In the genomic region with DNA sequence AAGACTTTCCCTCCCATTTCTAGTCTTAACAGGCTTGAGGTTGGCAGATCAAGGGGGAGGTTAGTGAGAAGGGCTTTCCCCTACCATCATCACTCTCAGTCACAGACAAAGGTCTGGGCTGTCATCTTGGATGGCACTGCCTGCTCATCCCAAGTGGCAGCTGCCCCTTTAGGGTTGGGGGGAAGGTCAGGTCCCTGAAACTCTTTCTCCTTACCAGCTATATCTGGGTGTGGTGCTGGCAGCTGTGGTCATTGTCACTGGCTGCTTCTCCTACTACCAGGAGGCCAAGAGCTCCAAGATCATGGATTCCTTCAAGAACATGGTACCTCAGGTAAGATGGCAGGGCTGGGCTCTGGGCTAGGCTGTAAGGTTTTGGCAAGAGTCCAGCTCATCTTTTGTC, we compare ENCODE assay signal across 1 cellular context.
TF ChIP-seq lines count a peak whose summit lies in the region.

No MANE protein-coding gene starts in this region.

TF ChIP-seq in IMR-90, 13 proteins besides CTCF, POLR2A, EP300 and RAD21:
- TF ChIP-seq, protein P1, sequence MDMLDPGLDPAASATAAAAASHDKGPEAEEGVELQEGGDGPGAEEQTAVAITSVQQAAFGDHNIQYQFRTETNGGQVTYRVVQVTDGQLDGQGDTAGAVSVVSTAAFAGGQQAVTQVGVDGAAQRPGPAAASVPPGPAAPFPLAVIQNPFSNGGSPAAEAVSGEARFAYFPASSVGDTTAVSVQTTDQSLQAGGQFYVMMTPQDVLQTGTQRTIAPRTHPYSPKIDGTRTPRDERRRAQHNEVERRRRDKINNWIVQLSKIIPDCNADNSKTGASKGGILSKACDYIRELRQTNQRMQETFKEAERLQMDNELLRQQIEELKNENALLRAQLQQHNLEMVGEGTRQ (IDR thresholded peaks at IDR 0.05; ENCODE audit: low read depth, low read length), result no peak
- no peak for TF ChIP-seq MAZ (IDR thresholded peaks at IDR 0.05; ENCODE audit: borderline replicate concordance, low read depth, low read length)
- no peak for TF ChIP-seq CEBPB (IDR thresholded peaks at IDR 0.05; ENCODE audit: low read depth, low read length)
- TF ChIP-seq RFX5 (IDR thresholded peaks at IDR 0.05; ENCODE audit: low read depth, low read length), result no peak
- no peak for TF ChIP-seq NFE2L2 (IDR thresholded peaks at IDR 0.05; ENCODE audit: low read depth, low read length)
- TF ChIP-seq MXI1 (IDR thresholded peaks at IDR 0.05; ENCODE audit: borderline replicate concordance, low read depth, low read length), result no peak
- no peak for TF ChIP-seq FOS (IDR thresholded peaks at IDR 0.05; ENCODE audit: low read depth, low read length)
- TF ChIP-seq RCOR1 (IDR thresholded peaks at IDR 0.05; ENCODE audit: insufficient replicate concordance, low read length), result no peak
- TF ChIP-seq, protein P2, sequence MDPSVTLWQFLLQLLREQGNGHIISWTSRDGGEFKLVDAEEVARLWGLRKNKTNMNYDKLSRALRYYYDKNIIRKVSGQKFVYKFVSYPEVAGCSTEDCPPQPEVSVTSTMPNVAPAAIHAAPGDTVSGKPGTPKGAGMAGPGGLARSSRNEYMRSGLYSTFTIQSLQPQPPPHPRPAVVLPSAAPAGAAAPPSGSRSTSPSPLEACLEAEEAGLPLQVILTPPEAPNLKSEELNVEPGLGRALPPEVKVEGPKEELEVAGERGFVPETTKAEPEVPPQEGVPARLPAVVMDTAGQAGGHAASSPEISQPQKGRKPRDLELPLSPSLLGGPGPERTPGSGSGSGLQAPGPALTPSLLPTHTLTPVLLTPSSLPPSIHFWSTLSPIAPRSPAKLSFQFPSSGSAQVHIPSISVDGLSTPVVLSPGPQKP (IDR thresholded peaks at IDR 0.05; ENCODE audit: borderline replicate concordance, low read depth, low read length), result no peak
- TF ChIP-seq SMC3 (IDR thresholded peaks at IDR 0.05; ENCODE audit: low read depth, low read length), result no peak
TF ChIP-seq in IMR-90: peak in this region for 0.
